8 cellular contexts compared by ENCODE assay signal in the genomic region with DNA sequence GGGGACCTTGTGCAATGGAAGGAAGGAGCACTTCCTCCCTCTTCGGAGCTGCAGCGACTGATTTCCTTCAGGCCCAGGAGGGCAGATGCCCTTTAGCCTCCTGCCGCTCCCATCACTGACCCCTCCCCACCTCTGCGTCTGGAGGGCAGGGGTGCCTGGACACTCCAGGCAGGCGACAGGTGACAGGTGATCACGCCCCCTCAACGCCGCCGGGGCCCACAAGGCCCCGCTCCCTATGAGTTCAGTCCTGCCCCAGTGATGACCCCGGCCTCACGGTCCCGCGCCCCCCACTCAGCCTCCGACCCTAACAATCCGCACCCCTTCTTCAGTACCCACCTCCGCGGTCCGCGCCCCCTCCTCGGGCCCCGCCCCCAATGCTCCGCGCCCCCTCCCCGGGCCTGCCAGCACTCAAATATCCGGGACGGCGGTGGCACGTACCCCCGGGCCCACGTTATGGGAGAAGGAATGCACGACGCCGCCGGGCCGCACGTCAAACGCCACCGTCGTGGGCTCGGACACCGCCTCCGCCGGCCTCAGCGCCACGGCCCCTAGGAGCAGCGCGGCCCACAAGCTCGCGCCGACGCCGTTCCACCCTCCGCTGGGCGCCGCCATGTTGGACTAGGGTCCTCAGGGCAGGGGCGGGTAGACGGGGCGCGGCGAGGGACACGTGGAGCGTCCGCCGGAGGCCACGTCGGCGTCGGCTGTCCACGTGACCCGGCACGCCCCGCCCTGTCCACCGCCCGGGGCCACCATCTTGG. TPM values are rescaled to one million over a fixed set of nuclear protein-coding genes. Genes with fewer than 3 reads are reported as not detected.
DNase-seq lines count a peak whose midpoint lies in the region; ATAC-seq and TF ChIP-seq lines count a peak whose summit lies in the region.

A gene (minus strand): TSS at position 620 of the 758 bp plus-strand sequence. CDS start 8 bp downstream, at position 612.

- BruUV-seq in mammary epithelial cell (replicated peaks; lab: Mats Ljungman, UMichigan), result no TSS peak

- H3K9ac ChIP-seq in mammary epithelial cell (ENCODE audit: insufficient read depth, low read length) (peak within 1 kb of the TSS; percentile 81), smooth muscle cell (ENCODE audit: low read depth) (peak within 1 kb of the TSS; percentile 98)

- H3K36me3 ChIP-seq in mammary epithelial cell (ENCODE audit: insufficient read depth, low read length) (peaks cover 4% of the 10 kb centered on the region), smooth muscle cell (ENCODE audit: low read depth) (peaks cover 5% of the 10 kb centered on the region)

- no peaks in the 10 kb centered on the region for H4K20me1 ChIP-seq in mammary epithelial cell (ENCODE audit: insufficient read depth, low read length)
- peaks cover 17% of the 10 kb centered on the region for H4K20me1 ChIP-seq in smooth muscle cell (ENCODE audit: low read depth)

- H3K4me1 ChIP-seq in mammary epithelial cell (ENCODE audit: insufficient read depth, low read length) (peaks cover 14% of the 10 kb centered on the region), smooth muscle cell (ENCODE audit: low read depth) (peaks cover 7% of the 10 kb centered on the region)

- H3F3A ChIP-seq in smooth muscle cell (ENCODE audit: low read depth), result peaks cover 12% of the 10 kb centered on the region

- peaks cover 3 to 9% (median 6%) of the 10 kb centered on the region in 3 donors for H3K27me3 Mint-ChIP-seq in immature natural killer cell (ENCODE audit: low read depth in 3 of 3)

- dilution Hi-C loops in mammary epithelial cell (cut with HindIII; ENCODE audit: low sequenced_read_pairs), result no loop called here

- peaks cover 4 to 5% (median 5%) of the 10 kb centered on the region in 3 donors for H3K36me3 Mint-ChIP-seq in immature natural killer cell

- H2AFZ ChIP-seq in mammary epithelial cell (ENCODE audit: low read depth, low read length) (peak within 1 kb of the TSS; percentile 83), smooth muscle cell (ENCODE audit: low read depth) (no peak within 1 kb of the TSS)

- in situ Hi-C loops in mammary epithelial cell (cut with MboI; ENCODE audit: low sequenced_read_pairs in 2 of 2), result no loop called here

- DNase-seq in NCI-H226, result peak; percentile 79
- peak; percentile 81 for DNase-seq in mammary epithelial cell
- peak; percentile 89 to 92 (median 92) for DNase-seq in immature natural killer cell
- peak; percentile 75 for DNase-seq in smooth muscle cell (lab: John Stamatoyannopoulos, UW; ENCODE audit: unreplicated experiment)

- H3K4me3 Mint-ChIP-seq in immature natural killer cell, result peak within 1 kb of the TSS; percentile 85 to 91 (median 87)

- TF ChIP-seq CTCF in 22Rv1 (IDR thresholded peaks at IDR 0.05), result no peak
- no peak for TF ChIP-seq CTCF in WI38 (IDR thresholded peaks at IDR 0.05; ENCODE audit: low read depth, low read length)
- no peak for TF ChIP-seq CTCF in mammary epithelial cell (conservative IDR thresholded peaks at IDR 0.05 in 1 of 2, IDR thresholded peaks at IDR 0.05 in 1 of 2; ENCODE audit: extremely low read depth in 1 of 2, insufficient read depth in 1 of 2, low read depth in 1 of 2, low read length in 2 of 2)
- TF ChIP-seq CTCF in smooth muscle cell (IDR thresholded peaks at IDR 0.05; ENCODE audit: borderline replicate concordance, insufficient read depth, poor library complexity, severe bottlenecking), result no peak

- no peaks in the 10 kb centered on the region for H3K9me3 Mint-ChIP-seq in immature natural killer cell

- H3K4me2 ChIP-seq in mammary epithelial cell (ENCODE audit: insufficient read depth, low read depth, low read length) (peak within 1 kb of the TSS; percentile 94), smooth muscle cell (peak within 1 kb of the TSS; percentile 95)

- H3K4me3 ChIP-seq in WI38 (ENCODE audit: low read depth, low read length), result peak within 1 kb of the TSS; percentile 94
- H3K4me3 ChIP-seq in mammary epithelial cell (replicated peaks in 1 of 3; ENCODE audit: insufficient read depth in 1 of 3, low read depth in 2 of 3, low read length in 3 of 3), result peak within 1 kb of the TSS; percentile 71 to 97 (median 85)
- peak within 1 kb of the TSS; percentile 81 for H3K4me3 ChIP-seq in smooth muscle cell

- intact Hi-C loops in mammary epithelial cell (cut with micrococcal nuclease), result loop anchor here (1.0 to 2.0 kb wide), 2 partner anchors 25 to 53 kb away; a partner anchor contains a TSS

- H3K27me3 ChIP-seq in mammary epithelial cell (ENCODE audit: insufficient read depth, low read length), result no peaks in the 10 kb centered on the region
- no peaks in the 10 kb centered on the region for H3K27me3 ChIP-seq in smooth muscle cell (ENCODE audit: low read depth)

- H3K79me2 ChIP-seq in mammary epithelial cell (ENCODE audit: insufficient read depth, low read length), result peaks cover 39% of the 10 kb centered on the region
- peaks cover 31% of the 10 kb centered on the region for H3K79me2 ChIP-seq in smooth muscle cell (ENCODE audit: low read depth)

- H3K27ac ChIP-seq in 22Rv1 (peak within 1 kb of the TSS; percentile 68), mammary epithelial cell (ENCODE audit: insufficient read depth, low read depth, low read length) (peak within 1 kb of the TSS; percentile 59), smooth muscle cell (ENCODE audit: low read depth) (peak within 1 kb of the TSS; percentile 81)

- ATAC-seq in GM18858 (IDR thresholded peaks at IDR 0.05; ENCODE audit: unreplicated experiment), result peak; percentile 43
- peak; percentile 85 for ATAC-seq in HG03135 (IDR thresholded peaks at IDR 0.05; ENCODE audit: unreplicated experiment)

- H3K9me3 ChIP-seq in mammary epithelial cell (replicated peaks; ENCODE audit: insufficient read depth, low read length) (no peaks in the 10 kb centered on the region), smooth muscle cell (replicated peaks; ENCODE audit: low read depth) (no peaks in the 10 kb centered on the region)

- under 1% methylated on average over 17 of the region's 75 CpGs for WGBS in mammary epithelial cell (ENCODE audit: low coverage, missing lambda C conversion rate)
- WGBS in smooth muscle cell (ENCODE audit: low lambda C conversion rate), result under 1% methylated on average over 62 of the region's 75 CpGs

- peak within 1 kb of the TSS; percentile 67 to 92 (median 86) for H3K27ac Mint-ChIP-seq in immature natural killer cell

- CTCF ChIA-PET in mammary epithelial cell (lab: Charles Lee; ENCODE audit: low non-redundant PET), result no interaction called here

- peaks cover 18 to 20% of the 10 kb centered on the region in 2 donors for H3K4me1 Mint-ChIP-seq in immature natural killer cell

RNA-seq across cellular contexts. Expression of the gene that starts here (rescaled TPM):
- total RNA-seq in mammary epithelial cell (100 to 1,000 TPM in 1 of 2 donors, 10 to 100 TPM in 1; 57.7 to 105 TPM), smooth muscle cell (145 and 188 TPM in 2 replicates)
- polyA plus RNA-seq in mammary epithelial cell (172 TPM), immature natural killer cell (100 to 1,000 TPM; 207 to 245 (median 233) TPM), smooth muscle cell (651 and 680 TPM in 2 replicates)
- polyA minus RNA-seq in mammary epithelial cell, result 70.4 TPM

Comparison
In these comparisons a context has a peak if more than half of its experiments do, and no peak if none do; other contexts are left out.
1. Peak in every context shown above with its lines: DNase-seq, ATAC-seq, H3K4me3 ChIP-seq and H3K27ac ChIP-seq.